In genomic region chr11:73201249-73201648, GRCh38 we compare ENCODE assay signal across 14 cellular contexts. TPM values are rescaled to one million over a fixed set of nuclear protein-coding genes. Genes with fewer than 3 reads are reported as not detected.
DNase-seq lines count a peak whose midpoint lies in the region; ATAC-seq and TF ChIP-seq lines count a peak whose summit lies in the region.
"Had no signal": no experiment of that assay in that cellular context is flagged by ENCODE, and none has a peak within 500 bp of the region (broad histone marks: within the 10 kb centered on the region; RNA-seq: fewer than 3 reads in every experiment).

No MANE protein-coding gene starts in this region.

- no peaks in the 10 kb centered on the region for H3K9me3 Mint-ChIP-seq in osteocyte (ENCODE audit: unreplicated experiment)
- H3K9me3 Mint-ChIP-seq in activated CD4-positive, alpha-beta memory T cell treated with anti-CD3 and anti-CD28 coated beads for 36 hours = no peaks in the 10 kb centered on the region

- no peaks in the 10 kb centered on the region for H3K36me3 Mint-ChIP-seq in osteocyte (ENCODE audit: unreplicated experiment)
- no peaks in the 10 kb centered on the region for H3K36me3 Mint-ChIP-seq in activated CD4-positive, alpha-beta memory T cell treated with anti-CD3 and anti-CD28 coated beads for 36 hours

- H3K4me3 ChIP-seq in HL-60 (replicated peaks; ENCODE audit: insufficient read depth, low read length) (no peak overlapping the region), WERI-Rb-1 (ENCODE audit: low read depth, low read length) (no peak overlapping the region), gastroesophageal sphincter (no peak overlapping the region)
- H3K4me3 ChIP-seq: heart left ventricle had no signal

- H3K36me3 ChIP-seq in WERI-Rb-1 (no peaks in the 10 kb centered on the region), gastroesophageal sphincter (no peaks in the 10 kb centered on the region)
- H3K36me3 ChIP-seq: heart left ventricle had no signal

- H3K27ac Mint-ChIP-seq in osteocyte (ENCODE audit: unreplicated experiment) = no peak overlapping the region
- H3K27ac Mint-ChIP-seq in activated CD4-positive, alpha-beta memory T cell treated with anti-CD3 and anti-CD28 coated beads for 36 hours = no peak overlapping the region

- 44 to 79% methylated on average over 3 to 6 of the region's 6 CpGs for WGBS in gastroesophageal sphincter (ENCODE audit: low coverage in 1 of 2), 2 donors

- H3K27ac ChIP-seq in HL-60 (replicated peaks) = peak overlapping the region; percentile 99
- H3K27ac ChIP-seq in WERI-Rb-1 = peak overlapping the region; percentile 74
- H3K27ac ChIP-seq in gastroesophageal sphincter = no peak overlapping the region

- H3K4me1 Mint-ChIP-seq in osteocyte (ENCODE audit: unreplicated experiment) = no peaks in the 10 kb centered on the region
- no peaks in the 10 kb centered on the region for H3K4me1 Mint-ChIP-seq in activated CD4-positive, alpha-beta memory T cell treated with anti-CD3 and anti-CD28 coated beads for 36 hours (ENCODE audit: low read depth)

- no peaks in the 10 kb centered on the region for H3K4me1 ChIP-seq in gastroesophageal sphincter

- H3K27me3 Mint-ChIP-seq in osteocyte (ENCODE audit: unreplicated experiment) = peaks cover 19% of the 10 kb centered on the region
- H3K27me3 Mint-ChIP-seq in activated CD4-positive, alpha-beta memory T cell treated with anti-CD3 and anti-CD28 coated beads for 36 hours = peaks cover 4% of the 10 kb centered on the region

- intact Hi-C loops in activated CD4-positive, alpha-beta memory T cell treated with anti-CD3 and anti-CD28 coated beads for 36 hours (cut with micrococcal nuclease) = no loop called here

- no peaks in the 10 kb centered on the region for H3K9me3 ChIP-seq in WERI-Rb-1 (ENCODE audit: severe bottlenecking)
- H3K9me3 ChIP-seq in gastroesophageal sphincter = no peaks in the 10 kb centered on the region
- H3K9me3 ChIP-seq: heart left ventricle had no signal

- no peak for TF ChIP-seq POLR2A in gastroesophageal sphincter (IDR thresholded peaks at IDR 0.05)

- H3K27me3 ChIP-seq in HL-60 (ENCODE audit: insufficient read depth, poor library complexity, severe bottlenecking) (no peaks in the 10 kb centered on the region), WERI-Rb-1 (ENCODE audit: insufficient read depth, low read depth, severe bottlenecking) (no peaks in the 10 kb centered on the region), gastroesophageal sphincter (no peaks in the 10 kb centered on the region)
- H3K27me3 ChIP-seq: heart left ventricle had no signal

- ATAC-seq in gastroesophageal sphincter (peak; percentile 70), GM19035 (IDR thresholded peaks at IDR 0.05; ENCODE audit: unreplicated experiment) (no peak)

- no peak for TF ChIP-seq CTCF in HL-60 (IDR thresholded peaks at IDR 0.05; ENCODE audit: insufficient read depth, low read length)
- no peak for TF ChIP-seq CTCF in WERI-Rb-1 (IDR thresholded peaks at IDR 0.05; ENCODE audit: low read depth, low read length)
- TF ChIP-seq CTCF in gastroesophageal sphincter (IDR thresholded peaks at IDR 0.05) = no peak
- TF ChIP-seq CTCF in osteocyte (IDR thresholded peaks at IDR 0.05) = no peak

- DNase-seq in HL-60 (ENCODE audit: low read depth in 1 of 2, low spot score in 1 of 2) = peak in 1 of 2 experiments; percentile 79
- DNase-seq in WERI-Rb-1 = no peak
- peak; percentile 57 for DNase-seq in renal cortical epithelial cell (ENCODE audit: low read depth)
- no peak for DNase-seq in osteocyte (ENCODE audit: extremely low spot score, unreplicated experiment)
- no peak for DNase-seq in activated CD4-positive, alpha-beta memory T cell treated with anti-CD3 and anti-CD28 coated beads for 36 hours
- no peak for DNase-seq in AG08396 (ENCODE audit: low spot score)
- DNase-seq: activated CD4-positive, alpha-beta T cell treated with anti-CD3 and anti-CD28 coated beads, Interleukin-2, amount 50 U/mL, for 1 hour; activated naive CD4-positive, alpha-beta T cell treated with anti-CD3 and anti-CD28 coated beads, Interleukin-2, amount 50 U/mL, for 16 hours; dermis blood vessel endothelial cell; GOT3; heart left ventricle; retina had no signal

- CTCF ChIA-PET in activated CD4-positive, alpha-beta memory T cell treated with anti-CD3 and anti-CD28 coated beads for 36 hours (lab: Charles Lee) = no interaction called here

- POLR2A ChIA-PET in activated CD4-positive, alpha-beta memory T cell treated with anti-CD3 and anti-CD28 coated beads for 36 hours (lab: Charles Lee) = no interaction called here

- no peak overlapping the region for H3K4me3 Mint-ChIP-seq in osteocyte (ENCODE audit: unreplicated experiment)
- no peak overlapping the region for H3K4me3 Mint-ChIP-seq in activated CD4-positive, alpha-beta memory T cell treated with anti-CD3 and anti-CD28 coated beads for 36 hours

- no peak for TF ChIP-seq EP300 in gastroesophageal sphincter (IDR thresholded peaks at IDR 0.05)

RNA-seq across cellular contexts. Expression of gene P2RY2, which starts 16.8 kb away (rescaled TPM):
- 1 to 10 TPM in 2 of 4 donors, under 1 TPM in 2; 0.35 to 2.5 (median 0.89) TPM for total RNA-seq in gastroesophageal sphincter
- total RNA-seq in renal cortical epithelial cell = 3.7 and 4.3 TPM in 2 replicates
- not detected in 2 replicates for total RNA-seq in osteocyte
- not detected for total RNA-seq in activated CD4-positive, alpha-beta memory T cell treated with anti-CD3 and anti-CD28 coated beads for 36 hours

RNA-seq across cellular contexts. Expression of gene FCHSD2, which starts 59.1 kb away (rescaled TPM):
- total RNA-seq in gastroesophageal sphincter = 10 to 100 TPM; 17.0 to 40.0 (median 27.0) TPM
- 11.5 and 21.5 TPM in 2 replicates for total RNA-seq in renal cortical epithelial cell
- total RNA-seq in osteocyte = 39.0 and 39.4 TPM in 2 replicates
- total RNA-seq in activated CD4-positive, alpha-beta memory T cell treated with anti-CD3 and anti-CD28 coated beads for 36 hours = 10 to 100 TPM; 21.9 to 24.1 TPM

Comparison
In these comparisons a context has a peak if more than half of its experiments do, and no peak if none do; other contexts are left out.
1. H3K27ac ChIP-seq: peak in HL-60 (single experiment) and WERI-Rb-1 (single experiment); none in gastroesophageal sphincter (0 of 4).